Comparison of ENCODE assay signal across 22 cellular contexts in the genomic region with DNA sequence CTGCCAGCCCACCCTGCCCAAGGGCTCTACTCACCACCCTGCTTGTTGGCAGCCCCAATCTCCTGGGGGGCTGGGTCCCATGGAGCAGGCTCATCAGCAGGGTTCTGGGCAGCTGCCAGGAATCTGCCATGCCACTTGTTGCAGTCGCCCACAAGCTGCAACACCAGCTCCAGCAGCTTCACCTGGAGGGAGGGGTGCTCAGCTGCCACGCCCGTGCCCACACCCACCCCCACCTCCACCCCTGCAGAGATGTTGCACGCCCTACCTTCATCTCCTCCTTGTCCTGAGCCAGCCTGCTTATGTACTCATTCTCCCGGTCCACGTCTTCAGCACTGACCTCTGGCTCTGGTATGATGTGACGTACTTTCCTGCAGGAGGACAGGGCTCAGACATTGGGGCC.
"Had no signal": no experiment of that assay in that cellular context is flagged by ENCODE, and none has a peak within 500 bp of the region (broad histone marks: within the 10 kb centered on the region; RNA-seq: fewer than 3 reads in every experiment).

No MANE protein-coding gene starts in this region.

- H2AFZ ChIP-seq: hepatocyte had no signal

- H3K9me3 Mint-ChIP-seq: memory B cell; mesothelial cell of epicardium; natural killer cell; stimulated activated naive CD8-positive, alpha-beta T cell treated with anti-CD3 and anti-CD28 coated beads, Interleukin-15, Interleukin-2, amounts not matched to agents 100 ng/mL and 50 ng/mL, for 24 hours had no signal

- H3K4me1 Mint-ChIP-seq: endodermal cell, memory B cell, mesothelial cell of epicardium, natural killer cell, neural crest cell had no signal

- H3K27me3 ChIP-seq: hepatocyte, ovary, right atrium auricular region, upper lobe of left lung, vagina had no signal

- H3K4me3 Mint-ChIP-seq: endodermal cell; memory B cell; mesothelial cell of epicardium; natural killer cell; neural crest cell; stimulated activated naive CD8-positive, alpha-beta T cell treated with anti-CD3 and anti-CD28 coated beads, Interleukin-15, Interleukin-2, amounts not matched to agents 100 ng/mL and 50 ng/mL, for 24 hours had no signal

- H3K4me3 ChIP-seq: hepatocyte, left ventricle myocardium inferior, lower lobe of right lung, ovary, right atrium auricular region, tibial artery, upper lobe of left lung, vagina had no signal

- H3K4me1 ChIP-seq: left ventricle myocardium inferior, lower lobe of right lung, right atrium auricular region, tibial artery, upper lobe of left lung, vagina had no signal

- DNase-seq: effector CD4-positive, alpha-beta T cell; endodermal cell; erythroblast; foreskin melanocyte; kidney; left cardiac atrium; left ventricle myocardium inferior; lower lobe of right lung; natural killer cell; nucleus accumbens; ovary; small intestine; stimulated activated CD4-positive, alpha-beta T cell treated with anti-CD3 and anti-CD28 coated beads, Interleukin-12 subunit alpha, Interleukin-12 subunit beta, amount 100 ng/mL, for 4 hours; tibial artery; upper lobe of left lung had no signal

- H3K4me2 ChIP-seq: hepatocyte had no signal

- H3K79me2 ChIP-seq: hepatocyte had no signal

- ATAC-seq: left cardiac atrium, lower lobe of right lung, natural killer cell had no signal

- H3K27ac ChIP-seq: hepatocyte, left ventricle myocardium inferior, lower lobe of right lung, ovary, right atrium auricular region, tibial artery, upper lobe of left lung, vagina had no signal

- H3K36me3 Mint-ChIP-seq: memory B cell, mesothelial cell of epicardium, natural killer cell had no signal

- H3K27ac Mint-ChIP-seq: endodermal cell; memory B cell; mesothelial cell of epicardium; natural killer cell; stimulated activated naive CD8-positive, alpha-beta T cell treated with anti-CD3 and anti-CD28 coated beads, Interleukin-15, Interleukin-2, amounts not matched to agents 100 ng/mL and 50 ng/mL, for 24 hours had no signal

- H3K36me3 ChIP-seq: left ventricle myocardium inferior, lower lobe of right lung, ovary, right atrium auricular region, tibial artery, upper lobe of left lung, vagina had no signal

- H3K9me3 ChIP-seq: lower lobe of right lung, ovary, vagina had no signal
